19 cellular contexts compared by ENCODE assay signal in genomic region chr17:38442548-38442947, GRCh38. TPM values are rescaled to one million over a fixed set of nuclear protein-coding genes. Genes with fewer than 3 reads are reported as not detected.
DNase-seq lines count a peak whose midpoint lies in the region; ATAC-seq and TF ChIP-seq lines count a peak whose summit lies in the region.
"Had no signal": no experiment of that assay in that cellular context is flagged by ENCODE, and none has a peak within 500 bp of the region (broad histone marks: within the 10 kb centered on the region; RNA-seq: fewer than 3 reads in every experiment).

No MANE protein-coding gene starts in this region.

- peaks cover 0 to 3% of the 10 kb centered on the region in 2 donors for H3K4me1 ChIP-seq in lung (ENCODE audit: control insufficient read depth in 2 of 2, insufficient read depth in 2 of 2, low read length in 2 of 2)
- peaks cover 0 to 2% of the 10 kb centered on the region in 2 donors for H3K4me1 ChIP-seq in aorta (ENCODE audit: control insufficient read depth in 1 of 2, insufficient read depth in 2 of 2, low read length in 2 of 2)

- WGBS in lung, 2 donors = 59 to 67% methylated on average over 4 of the region's 4 CpGs
- 10 to 13% methylated on average over 4 of the region's 4 CpGs for WGBS in aorta, 2 donors

- no peaks in the 10 kb centered on the region for H3K27me3 ChIP-seq in lung (ENCODE audit: control insufficient read depth, insufficient read depth)
- no peaks in the 10 kb centered on the region for H3K27me3 ChIP-seq in aorta (ENCODE audit: control insufficient read depth in 1 of 2, insufficient read depth in 2 of 2, low read length in 1 of 2)
- H3K27me3 ChIP-seq: thyroid gland had no signal

- H3K27ac ChIP-seq in caudate nucleus (ENCODE audit: low read depth, low read length) (peak overlapping the region; percentile 11), lung (ENCODE audit: low read depth in 1 of 2, low read length in 1 of 2) (peak overlapping the region; percentile 32 to 40), aorta (ENCODE audit: low read depth in 1 of 2, low read length in 2 of 2) (peak overlapping the region in 1 of 2 donors; percentile 84)
- H3K27ac ChIP-seq: thyroid gland had no signal

- H3K4me3 ChIP-seq in lung (no peak overlapping the region), aorta (ENCODE audit: low read length in 2 of 2) (no peak overlapping the region)
- H3K4me3 ChIP-seq: thyroid gland had no signal

- intact Hi-C loops in aorta (cut with DNase I) = loop anchor here (2.0 to 10.0 kb wide), 3 partner anchors 40 to 232 kb away; partner anchors contain the start of gene EPOP (in 1 of the 2)

- no peak for ATAC-seq in lung (ENCODE audit: insufficient read depth, low FRiP score)
- no peak for ATAC-seq in aorta (ENCODE audit: low FRiP score)
- no peak for ATAC-seq in GM18498 (IDR thresholded peaks at IDR 0.05; ENCODE audit: unreplicated experiment)

- H3K27me3 Mint-ChIP-seq in HFFc6 (ENCODE audit: insufficient read depth) = no peaks in the 10 kb centered on the region; the same call in 1 of the 2 replicates

- DNase-seq in HFFc6 (no peak), caudate nucleus (lab: John Stamatoyannopoulos, UW) (no peak), lung (ENCODE audit: low spot score) (no peak), aorta (peak; percentile 71 to 87), NCI-H2171 (lab: John Stamatoyannopoulos, UW) (no peak), NCI-H524 treated with DMSO at 0.1 percent for 48 hours (lab: John Stamatoyannopoulos, UW) (no peak)
- DNase-seq: activated CD4-positive, alpha-beta T cell treated with anti-CD3 and anti-CD28 coated beads for 4 hours; activated CD8-positive, alpha-beta memory T cell treated with anti-CD3 and anti-CD28 coated beads, Interleukin-2, amount 50 U/mL, for 4 hours; activated gamma-delta T cell treated with Interleukin-2 at 50 U/mL for 16 hours; amygdala; DMS79 treated with DMSO at 0.1 percent for 48 hours; NCI-H1417 treated with DMSO at 0.1 percent for 48 hours; stimulated activated CD4-positive, alpha-beta T cell treated with anti-CD3 and anti-CD28 coated beads, Interleukin-4, amount 100 ng/mL, for 24 hours; stimulated activated CD8-positive, alpha-beta memory T cell treated with anti-CD3 and anti-CD28 coated beads, Interleukin-4, amount 100 ng/mL, for 48 hours; T-helper 9 cell; thyroid gland had no signal

- H3K36me3 Mint-ChIP-seq in HFFc6 (ENCODE audit: low read depth) = no peaks in the 10 kb centered on the region; the same call in 1 of the 2 replicates
- H3K36me3 Mint-ChIP-seq: CD14-positive monocyte, mesothelial cell of epicardium had no signal

- TF ChIP-seq CTCF in HFFc6 (IDR thresholded peaks at IDR 0.05) (no peak), lung (IDR thresholded peaks at IDR 0.05; ENCODE audit: control extremely low read depth, extremely low read depth) (no peak)

- H3K36me3 ChIP-seq in lung (ENCODE audit: control insufficient read depth in 2 of 2, insufficient read depth in 2 of 2, low read length in 2 of 2) (no peaks in the 10 kb centered on the region), aorta (ENCODE audit: control insufficient read depth in 1 of 2, insufficient read depth in 2 of 2, low read length in 1 of 2) (no peaks in the 10 kb centered on the region)
- H3K36me3 ChIP-seq: thyroid gland had no signal

- peaks cover 30% of the 10 kb centered on the region for H3K4me1 Mint-ChIP-seq in HFFc6 (ENCODE audit: low read depth)

- peak overlapping the region; percentile 30 for H3K27ac Mint-ChIP-seq in HFFc6
- H3K27ac Mint-ChIP-seq: mesothelial cell of epicardium had no signal

- no peaks in the 10 kb centered on the region for H3K9me3 ChIP-seq in lung (ENCODE audit: control insufficient read depth in 2 of 2, insufficient read depth in 1 of 2, low read length in 1 of 2)
- no peaks in the 10 kb centered on the region for H3K9me3 ChIP-seq in aorta (ENCODE audit: control insufficient read depth, low read length)
- H3K9me3 ChIP-seq: thyroid gland had no signal

- H3K4me3 Mint-ChIP-seq in HFFc6 = no peak overlapping the region; the same call in 1 of the 2 replicates
- H3K4me3 Mint-ChIP-seq: CD14-positive monocyte, mesothelial cell of epicardium had no signal

- no peaks in the 10 kb centered on the region for H3K9me3 Mint-ChIP-seq in HFFc6
- H3K9me3 Mint-ChIP-seq: CD14-positive monocyte, mesothelial cell of epicardium had no signal

RNA-seq across cellular contexts. Expression of gene ARHGAP23, which starts 14.3 kb away (rescaled TPM):
- total RNA-seq in HFFc6 (2021; fragmentation: NEBNext Ultra II Directional; extraction: Animal tissue kit (Norgen Biotek cat#: 25700)) = 100 to 1,000 TPM; 206 to 231 (median 224) TPM
- total RNA-seq in lung (10 to 100 TPM; 59.2 to 91.7 TPM), aorta (100 to 1,000 TPM; 110 to 126 TPM)
- polyA plus RNA-seq in lung (10 to 100 TPM; 18.3 to 19.2 TPM), aorta (10 to 100 TPM in 1 of 2 donors, 1 to 10 TPM in 1; 6.9 to 31.6 TPM)

Comparison
In these comparisons a context has a peak if more than half of its experiments do, and no peak if none do; other contexts are left out.
1. DNase-seq: peak in aorta (2 of 2); none in HFFc6 (single experiment), caudate nucleus (0 of 61), lung (single experiment), NCI-H2171 (single experiment) and NCI-H524 treated with DMSO at 0.1 percent for 48 hours (single experiment).